Comparison of ENCODE assay signal across 22 cellular contexts in the genomic region with DNA sequence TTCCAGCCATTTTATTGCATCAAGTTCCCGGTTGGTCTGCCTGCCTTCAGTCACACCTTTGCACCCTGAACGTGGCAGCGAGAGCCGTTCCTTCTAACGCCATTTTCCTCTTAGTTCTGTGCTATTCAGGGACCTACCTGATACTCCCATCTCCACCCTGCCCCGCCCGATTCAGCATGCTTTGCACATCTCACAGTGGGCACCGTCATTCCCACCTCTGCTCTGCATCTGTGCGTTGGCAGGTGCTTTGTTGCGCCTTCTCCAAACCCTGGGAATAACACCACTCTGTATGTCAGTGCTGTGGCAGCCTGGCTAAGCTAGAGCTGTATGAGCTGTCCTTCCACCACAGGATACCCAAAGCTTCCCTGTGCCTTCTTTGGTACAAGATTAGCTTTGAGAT.
"Had no signal": no experiment of that assay in that cellular context is flagged by ENCODE, and none has a peak within 500 bp of the region (broad histone marks: within the 10 kb centered on the region; RNA-seq: fewer than 3 reads in every experiment).

No MANE protein-coding gene starts in this region.

- H3K9me3 ChIP-seq: gastrocnemius medialis, heart left ventricle, left lung, neutrophil, right lobe of liver, suprapubic skin, transverse colon had no signal

- H3K27ac Mint-ChIP-seq: progenitor cell of endocrine pancreas had no signal

- H3K36me3 ChIP-seq: transverse colon had no signal

- H3K27me3 ChIP-seq: dorsolateral prefrontal cortex, gastrocnemius medialis, heart left ventricle, hepatocyte, left lung, neutrophil, right lobe of liver, suprapubic skin, transverse colon had no signal

- H3K27me3 Mint-ChIP-seq: naive thymus-derived CD8-positive, alpha-beta T cell; progenitor cell of endocrine pancreas; stimulated activated naive CD8-positive, alpha-beta T cell treated with anti-CD3 and anti-CD28 coated beads, Interleukin-15, amount 100 ng/mL, for 72 hours had no signal

- H3K4me3 ChIP-seq: dorsolateral prefrontal cortex, gastrocnemius medialis, heart left ventricle, hepatocyte, left lung, right lobe of liver, suprapubic skin, transverse colon had no signal

- ATAC-seq: esophagus mucosa; gastrocnemius medialis; heart left ventricle; left cardiac atrium; left lung; naive thymus-derived CD8-positive, alpha-beta T cell; right lobe of liver; stimulated activated naive CD8-positive, alpha-beta T cell treated with anti-CD3 and anti-CD28 coated beads, Interleukin-15, amount 100 ng/mL, for 72 hours had no signal

- H2AFZ ChIP-seq: hepatocyte, parathyroid adenoma had no signal

- H3K79me2 ChIP-seq: hepatocyte, parathyroid adenoma had no signal

- H3K4me2 ChIP-seq: hepatocyte had no signal

- H3K9me3 Mint-ChIP-seq: naive thymus-derived CD8-positive, alpha-beta T cell; stimulated activated naive CD8-positive, alpha-beta T cell treated with anti-CD3 and anti-CD28 coated beads, Interleukin-15, amount 100 ng/mL, for 72 hours had no signal

- DNase-seq: dorsolateral prefrontal cortex; effector CD4-positive, alpha-beta T cell; foreskin fibroblast; gastrocnemius medialis; heart left ventricle; left cardiac atrium; left lung; naive thymus-derived CD8-positive, alpha-beta T cell; right lobe of liver; small intestine; stimulated activated CD4-positive, alpha-beta T cell treated with anti-CD3 and anti-CD28 coated beads, Interleukin-1b, Interleukin-23, amount 100 ng/mL, for 48 hours; stimulated activated CD4-positive, alpha-beta T cell treated with anti-CD3 and anti-CD28 coated beads, Interleukin-4, amount 100 ng/mL, for 1 hour; stimulated activated CD8-positive, alpha-beta memory T cell treated with anti-CD3 and anti-CD28 coated beads, Interleukin-4, amount 100 ng/mL, for 48 hours; stimulated activated naive CD4-positive, alpha-beta T cell; stimulated activated naive CD8-positive, alpha-beta T cell treated with anti-CD3 and anti-CD28 coated beads, Interleukin-15, amount 100 ng/mL, for 72 hours; transverse colon had no signal

- H3K27ac ChIP-seq: dorsolateral prefrontal cortex, gastrocnemius medialis, heart left ventricle, hepatocyte, left lung, neutrophil, parathyroid adenoma, right lobe of liver, suprapubic skin, transverse colon had no signal

- H3K4me3 Mint-ChIP-seq: naive thymus-derived CD8-positive, alpha-beta T cell; stimulated activated naive CD8-positive, alpha-beta T cell treated with anti-CD3 and anti-CD28 coated beads, Interleukin-15, amount 100 ng/mL, for 72 hours had no signal

- H3K4me1 Mint-ChIP-seq: stimulated activated naive CD8-positive, alpha-beta T cell treated with anti-CD3 and anti-CD28 coated beads, Interleukin-15, amount 100 ng/mL, for 72 hours had no signal

- H3K4me1 ChIP-seq: gastrocnemius medialis, heart left ventricle, left lung, parathyroid adenoma, right lobe of liver, suprapubic skin, transverse colon had no signal

- H3K9ac ChIP-seq: parathyroid adenoma had no signal
